Comparison of ENCODE assay signal across 3 cellular contexts in genomic region chr7:84824057-84824651, GRCh38.
A peak's percentile ranks its signal among the peaks of the same experiment; 100 is the strongest.
TF ChIP-seq lines count a peak whose summit lies in the region.

No MANE protein-coding gene starts in this region.

TF ChIP-seq in SK-N-SH, 30 proteins besides CTCF, POLR2A, EP300 and RAD21:
- TF ChIP-seq USF2 (IDR thresholded peaks at IDR 0.05; ENCODE audit: borderline replicate concordance, low read depth, low read length) (no peak), FOXJ3 (CRISPR knock-in tag; IDR thresholded peaks at IDR 0.05) (no peak), TEAD4 (IDR thresholded peaks at IDR 0.05; ENCODE audit: borderline replicate concordance, insufficient read depth) (no peak), SMC3 (IDR thresholded peaks at IDR 0.05; ENCODE audit: low read depth, low read length) (no peak), MEF2A (IDR thresholded peaks at IDR 0.05; ENCODE audit: borderline replicate concordance, low read depth) (no peak)

TF ChIP-seq in SK-N-SH treated with all-trans-retinoic acid at 6 μM for 48 hours, 23 proteins besides CTCF, POLR2A, EP300 and RAD21 (continued from another document):
- TF ChIP-seq CSRNP3 (CRISPR knock-in tag; IDR thresholded peaks at IDR 0.05): no peak
- no peak for TF ChIP-seq TSHZ2 (CRISPR knock-in tag; IDR thresholded peaks at IDR 0.05)
- TF ChIP-seq CREB5 (CRISPR knock-in tag; IDR thresholded peaks at IDR 0.05; ENCODE audit: low read depth): no peak
- TF ChIP-seq ZNF70 (CRISPR knock-in tag; IDR thresholded peaks at IDR 0.05): no peak
- no peak for TF ChIP-seq BACH2 (CRISPR knock-in tag; IDR thresholded peaks at IDR 0.05; ENCODE audit: borderline replicate concordance)

TF ChIP-seq in K562, 482 proteins besides CTCF, POLR2A, EP300 and RAD21 (continued from another document and continues in another):
- TF ChIP-seq ZNF318 (IDR thresholded peaks at IDR 0.05; ENCODE audit: borderline replicate concordance in 1 of 2, low read depth in 1 of 2) (no peak), HBP1 (CRISPR knock-in tag; IDR thresholded peaks at IDR 0.05) (no peak), LEF1 (IDR thresholded peaks at IDR 0.05) (peak; percentile 69; the same call in 1 of the 2 replicates), PCBP1 (IDR thresholded peaks at IDR 0.05; ENCODE audit: low read depth, low read length, poor library complexity, severe bottlenecking) (no peak), HDAC1 (IDR thresholded peaks at IDR 0.05) (no peak), KDM1A (IDR thresholded peaks at IDR 0.05) (peak; percentile 65 to 74; a peak in 3 of 4 replicates), TCF3 (CRISPR knock-in tag; IDR thresholded peaks at IDR 0.05) (peak; percentile 48), POLR2H (tag; IDR thresholded peaks at IDR 0.05; ENCODE audit: low read depth) (no peak), NR2C1 (IDR thresholded peaks at IDR 0.05) (peak; percentile 74), NR2C1 (tag; IDR thresholded peaks at IDR 0.05) (peak; percentile 87), GTF2F1 (IDR thresholded peaks at IDR 0.05; ENCODE audit: low read depth, low read length) (no peak), MNT (conservative IDR thresholded peaks at IDR 0.05) (peak in 1 of 2 experiments; percentile 25; a peak in 1 of 4 replicates), BMI1 (IDR thresholded peaks at IDR 0.05; ENCODE audit: low read length) (no peak), ZNF384 (IDR thresholded peaks at IDR 0.05; ENCODE audit: low read depth, low read length) (no peak), LCOR (CRISPR knock-in tag; IDR thresholded peaks at IDR 0.05) (no peak), USF1 (CRISPR knock-in tag; IDR thresholded peaks at IDR 0.05) (no peak), RFX7 (CRISPR knock-in tag; IDR thresholded peaks at IDR 0.05) (no peak), CUX1 (CRISPR knock-in tag; IDR thresholded peaks at IDR 0.05) (0 out of 2 replicates have a peak, but pooled peaks have one; percentile 39), RBFOX2 (IDR thresholded peaks at IDR 0.05; ENCODE audit: low read depth, low read length) (no peak)
